In genomic region chr17:83057793-83058477, GRCh38 we compare ENCODE assay signal across 13 cellular contexts. TPM values are rescaled to one million over a fixed set of nuclear protein-coding genes. Genes with fewer than 3 reads are reported as not detected.
DNase-seq lines count a peak whose midpoint lies in the region; ATAC-seq, FAIRE-seq and TF ChIP-seq lines count a peak whose summit lies in the region.
"Had no signal": no experiment of that assay in that cellular context is flagged by ENCODE, and none has a peak within 500 bp of the region (broad histone marks: within the 10 kb centered on the region; RNA-seq: fewer than 3 reads in every experiment).

No MANE protein-coding gene starts in this region.

- no peak for ATAC-seq in stimulated activated naive B cell treated with anti-CD40 and anti-IgM and Interleukin-4, amounts not matched to agents 10 μg/mL and 1 μg/mL and 100 μg/mL, for 72 hours (replicated peaks)
- no peak for ATAC-seq in GM19452 (IDR thresholded peaks at IDR 0.05; ENCODE audit: unreplicated experiment)

- FAIRE-seq in GM12892 (lab: Jason Lieb, UNC) = no peak
- FAIRE-seq: bronchial epithelial cell had no signal

- H3K36me3 Mint-ChIP-seq in activated CD4-positive, alpha-beta memory T cell treated with anti-CD3 and anti-CD28 coated beads, Interleukin-2, amount 10 ng/mL, durations not matched to agents 7 days and 5 days (ENCODE audit: low read depth) = no peaks in the 10 kb centered on the region
- no peaks in the 10 kb centered on the region for H3K36me3 Mint-ChIP-seq in activated CD4-positive, alpha-beta memory T cell treated with anti-CD3 and anti-CD28 coated beads for 36 hours
- no peaks in the 10 kb centered on the region for H3K36me3 Mint-ChIP-seq in stimulated activated naive B cell treated with anti-CD40 and anti-IgM and Interleukin-4, amounts not matched to agents 10 μg/mL and 1 μg/mL and 100 μg/mL, for 72 hours

- intact Hi-C loops in activated CD4-positive, alpha-beta memory T cell treated with anti-CD3 and anti-CD28 coated beads for 36 hours (cut with micrococcal nuclease) = loop anchor here (10.0 kb wide), 1 partner anchor 173 kb away; no protein-coding TSS in a partner anchor

- H3K4me1 Mint-ChIP-seq in activated CD4-positive, alpha-beta memory T cell treated with anti-CD3 and anti-CD28 coated beads, Interleukin-2, amount 10 ng/mL, durations not matched to agents 7 days and 5 days = peaks cover 18% of the 10 kb centered on the region
- peaks cover 6% of the 10 kb centered on the region for H3K4me1 Mint-ChIP-seq in activated CD4-positive, alpha-beta memory T cell treated with anti-CD3 and anti-CD28 coated beads for 36 hours (ENCODE audit: low read depth)
- H3K4me1 Mint-ChIP-seq in stimulated activated naive B cell treated with anti-CD40 and anti-IgM and Interleukin-4, amounts not matched to agents 10 μg/mL and 1 μg/mL and 100 μg/mL, for 72 hours = peaks cover 7 to 8% of the 10 kb centered on the region in 2 donors

- no peak overlapping the region for H3K27ac Mint-ChIP-seq in activated CD4-positive, alpha-beta memory T cell treated with anti-CD3 and anti-CD28 coated beads, Interleukin-2, amount 10 ng/mL, durations not matched to agents 7 days and 5 days
- no peak overlapping the region for H3K27ac Mint-ChIP-seq in activated CD4-positive, alpha-beta memory T cell treated with anti-CD3 and anti-CD28 coated beads for 36 hours
- no peak overlapping the region for H3K27ac Mint-ChIP-seq in stimulated activated naive B cell treated with anti-CD40 and anti-IgM and Interleukin-4, amounts not matched to agents 10 μg/mL and 1 μg/mL and 100 μg/mL, for 72 hours

- peaks cover 4% of the 10 kb centered on the region for H3K27me3 Mint-ChIP-seq in activated CD4-positive, alpha-beta memory T cell treated with anti-CD3 and anti-CD28 coated beads, Interleukin-2, amount 10 ng/mL, durations not matched to agents 7 days and 5 days
- no peaks in the 10 kb centered on the region for H3K27me3 Mint-ChIP-seq in activated CD4-positive, alpha-beta memory T cell treated with anti-CD3 and anti-CD28 coated beads for 36 hours
- peaks cover 9 to 16% of the 10 kb centered on the region in 2 donors for H3K27me3 Mint-ChIP-seq in stimulated activated naive B cell treated with anti-CD40 and anti-IgM and Interleukin-4, amounts not matched to agents 10 μg/mL and 1 μg/mL and 100 μg/mL, for 72 hours

- CTCF ChIA-PET in activated CD4-positive, alpha-beta memory T cell treated with anti-CD3 and anti-CD28 coated beads, Interleukin-2, amount 10 ng/mL, durations not matched to agents 7 days and 5 days (lab: Charles Lee) = no interaction called here
- CTCF ChIA-PET in activated CD4-positive, alpha-beta memory T cell treated with anti-CD3 and anti-CD28 coated beads for 36 hours (lab: Charles Lee) = interaction anchor here (0.5 kb wide), 1 partner anchor 126 kb away, joined by 3 read pairs; no protein-coding TSS in a partner anchor

- POLR2A ChIA-PET in activated CD4-positive, alpha-beta memory T cell treated with anti-CD3 and anti-CD28 coated beads, Interleukin-2, amount 10 ng/mL, durations not matched to agents 7 days and 5 days (lab: Charles Lee) = interaction anchor here (1.5 kb wide), 1 partner anchor 10 kb away, joined by 4 read pairs; no protein-coding TSS in a partner anchor
- POLR2A ChIA-PET in activated CD4-positive, alpha-beta memory T cell treated with anti-CD3 and anti-CD28 coated beads for 36 hours (lab: Charles Lee) = no interaction called here

- no peak overlapping the region for H3K4me3 Mint-ChIP-seq in activated CD4-positive, alpha-beta memory T cell treated with anti-CD3 and anti-CD28 coated beads, Interleukin-2, amount 10 ng/mL, durations not matched to agents 7 days and 5 days
- H3K4me3 Mint-ChIP-seq in activated CD4-positive, alpha-beta memory T cell treated with anti-CD3 and anti-CD28 coated beads for 36 hours = no peak overlapping the region
- H3K4me3 Mint-ChIP-seq in stimulated activated naive B cell treated with anti-CD40 and anti-IgM and Interleukin-4, amounts not matched to agents 10 μg/mL and 1 μg/mL and 100 μg/mL, for 72 hours = no peak overlapping the region
- H3K4me3 Mint-ChIP-seq: nephron progenitor cell had no signal

- DNase-seq in activated CD4-positive, alpha-beta memory T cell treated with anti-CD3 and anti-CD28 coated beads, Interleukin-2, amount 10 ng/mL, durations not matched to agents 7 days and 5 days = peak; percentile 13
- no peak for DNase-seq in activated CD4-positive, alpha-beta memory T cell treated with anti-CD3 and anti-CD28 coated beads for 36 hours
- DNase-seq in activated CD8-positive, alpha-beta memory T cell treated with anti-CD3 and anti-CD28 coated beads, Interleukin-2, amount 50 U/mL, for 48 hours = peak; percentile 36
- DNase-seq in islet precursor cell (peak; percentile 53), GM12892 (ENCODE audit: insufficient read length) (no peak), MV-4-11 (lab: John Stamatoyannopoulos, UW) (no peak)
- peak; percentile 0 for DNase-seq in stimulated activated naive B cell treated with anti-CD40 and anti-IgM and Interleukin-4, amounts not matched to agents 10 μg/mL and 1 μg/mL and 100 μg/mL, for 72 hours
- DNase-seq: DMS79 treated with DMSO at 0.1 percent for 48 hours; nephron progenitor cell; SJCRH30; stimulated activated CD4-positive, alpha-beta T cell treated with anti-CD3 and anti-CD28 coated beads, Interleukin-2, amount 100 ng/mL, for 48 hours had no signal

- no peak for TF ChIP-seq POLR2A in GM12892 (IDR thresholded peaks at IDR 0.05; ENCODE audit: low read depth, low read length)

- no peaks in the 10 kb centered on the region for H3K9me3 Mint-ChIP-seq in activated CD4-positive, alpha-beta memory T cell treated with anti-CD3 and anti-CD28 coated beads, Interleukin-2, amount 10 ng/mL, durations not matched to agents 7 days and 5 days
- H3K9me3 Mint-ChIP-seq in activated CD4-positive, alpha-beta memory T cell treated with anti-CD3 and anti-CD28 coated beads for 36 hours = no peaks in the 10 kb centered on the region
- no peaks in the 10 kb centered on the region for H3K9me3 Mint-ChIP-seq in stimulated activated naive B cell treated with anti-CD40 and anti-IgM and Interleukin-4, amounts not matched to agents 10 μg/mL and 1 μg/mL and 100 μg/mL, for 72 hours
- H3K9me3 Mint-ChIP-seq: nephron progenitor cell had no signal

RNA-seq across cellular contexts. Expression of gene METRNL, which starts 21.5 kb away (rescaled TPM):
- total RNA-seq in activated CD4-positive, alpha-beta memory T cell treated with anti-CD3 and anti-CD28 coated beads, Interleukin-2, amount 10 ng/mL, durations not matched to agents 7 days and 5 days = 10 to 100 TPM; 27.3 to 28.1 TPM
- total RNA-seq in activated CD4-positive, alpha-beta memory T cell treated with anti-CD3 and anti-CD28 coated beads for 36 hours = 10 to 100 TPM; 62.8 to 71.1 TPM
- polyA plus RNA-seq in GM12892 (2012; ENCODE audit: missing spikeins) = 0.36 TPM

Comparison
In these comparisons a context has a peak if more than half of its experiments do, and no peak if none do; other contexts are left out.
1. DNase-seq: peak in activated CD4-positive, alpha-beta memory T cell treated with anti-CD3 and anti-CD28 coated beads, Interleukin-2, amount 10 ng/mL, durations not matched to agents 7 days and 5 days (single experiment), activated CD8-positive, alpha-beta memory T cell treated with anti-CD3 and anti-CD28 coated beads, Interleukin-2, amount 50 U/mL, for 48 hours (single experiment), islet precursor cell (single experiment) and stimulated activated naive B cell treated with anti-CD40 and anti-IgM and Interleukin-4, amounts not matched to agents 10 μg/mL and 1 μg/mL and 100 μg/mL, for 72 hours (single experiment); none in activated CD4-positive, alpha-beta memory T cell treated with anti-CD3 and anti-CD28 coated beads for 36 hours (single experiment), GM12892 (single experiment) and MV-4-11 (single experiment).